In the genomic region with DNA sequence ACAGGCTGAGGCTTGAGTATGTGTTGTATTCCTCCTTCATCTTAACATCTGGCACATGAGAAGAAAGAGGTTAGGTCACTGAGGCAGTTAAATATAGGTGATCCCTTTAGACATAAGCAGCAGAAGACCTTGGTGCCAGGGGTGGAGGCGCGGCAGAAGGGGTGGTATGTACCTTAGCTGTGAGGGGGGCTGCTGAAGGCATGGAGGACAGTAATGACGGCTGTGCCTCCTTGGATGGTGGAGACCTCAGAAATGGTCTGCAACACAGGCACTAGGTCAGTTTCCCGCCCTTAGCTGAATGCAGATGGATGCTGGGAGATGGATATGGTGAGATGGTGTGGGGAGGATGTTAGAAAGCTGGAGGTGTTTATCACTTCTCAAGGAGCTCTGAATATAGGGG, we compare ENCODE assay signal across 1 cellular context.
TF ChIP-seq lines count a peak whose summit lies in the region.

No MANE protein-coding gene starts in this region.

TF ChIP-seq in WTC11, 78 proteins besides CTCF, POLR2A, EP300 and RAD21 (continued from another document):
- no peak for TF ChIP-seq FOXP4 (CRISPR knock-in tag; IDR thresholded peaks at IDR 0.05)
- no peak for TF ChIP-seq PRDM15 (CRISPR knock-in tag; IDR thresholded peaks at IDR 0.05)
- no peak for TF ChIP-seq ZNF416 (CRISPR knock-in tag; IDR thresholded peaks at IDR 0.05)
- TF ChIP-seq, protein P1, sequence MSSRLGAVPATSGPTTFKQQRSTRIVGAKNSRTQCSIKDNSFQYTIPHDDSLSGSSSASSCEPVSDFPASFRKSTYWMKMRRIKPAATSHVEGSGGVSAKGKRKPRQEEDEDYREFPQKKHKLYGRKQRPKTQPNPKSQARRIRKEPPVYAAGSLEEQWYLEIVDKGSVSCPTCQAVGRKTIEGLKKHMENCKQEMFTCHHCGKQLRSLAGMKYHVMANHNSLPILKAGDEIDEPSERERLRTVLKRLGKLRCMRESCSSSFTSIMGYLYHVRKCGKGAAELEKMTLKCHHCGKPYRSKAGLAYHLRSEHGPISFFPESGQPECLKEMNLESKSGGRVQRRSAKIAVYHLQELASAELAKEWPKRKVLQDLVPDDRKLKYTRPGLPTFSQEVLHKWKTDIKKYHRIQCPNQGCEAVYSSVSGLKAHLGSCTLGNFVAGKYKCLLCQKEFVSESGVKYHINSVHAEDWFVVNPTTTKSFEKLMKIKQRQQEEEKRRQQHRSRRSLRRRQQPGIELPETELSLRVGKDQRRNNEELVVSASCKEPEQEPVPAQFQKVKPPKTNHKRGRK (CRISPR knock-in tag; IDR thresholded peaks at IDR 0.05; ENCODE audit: borderline replicate concordance) = no peak
- TF ChIP-seq, protein P2, sequence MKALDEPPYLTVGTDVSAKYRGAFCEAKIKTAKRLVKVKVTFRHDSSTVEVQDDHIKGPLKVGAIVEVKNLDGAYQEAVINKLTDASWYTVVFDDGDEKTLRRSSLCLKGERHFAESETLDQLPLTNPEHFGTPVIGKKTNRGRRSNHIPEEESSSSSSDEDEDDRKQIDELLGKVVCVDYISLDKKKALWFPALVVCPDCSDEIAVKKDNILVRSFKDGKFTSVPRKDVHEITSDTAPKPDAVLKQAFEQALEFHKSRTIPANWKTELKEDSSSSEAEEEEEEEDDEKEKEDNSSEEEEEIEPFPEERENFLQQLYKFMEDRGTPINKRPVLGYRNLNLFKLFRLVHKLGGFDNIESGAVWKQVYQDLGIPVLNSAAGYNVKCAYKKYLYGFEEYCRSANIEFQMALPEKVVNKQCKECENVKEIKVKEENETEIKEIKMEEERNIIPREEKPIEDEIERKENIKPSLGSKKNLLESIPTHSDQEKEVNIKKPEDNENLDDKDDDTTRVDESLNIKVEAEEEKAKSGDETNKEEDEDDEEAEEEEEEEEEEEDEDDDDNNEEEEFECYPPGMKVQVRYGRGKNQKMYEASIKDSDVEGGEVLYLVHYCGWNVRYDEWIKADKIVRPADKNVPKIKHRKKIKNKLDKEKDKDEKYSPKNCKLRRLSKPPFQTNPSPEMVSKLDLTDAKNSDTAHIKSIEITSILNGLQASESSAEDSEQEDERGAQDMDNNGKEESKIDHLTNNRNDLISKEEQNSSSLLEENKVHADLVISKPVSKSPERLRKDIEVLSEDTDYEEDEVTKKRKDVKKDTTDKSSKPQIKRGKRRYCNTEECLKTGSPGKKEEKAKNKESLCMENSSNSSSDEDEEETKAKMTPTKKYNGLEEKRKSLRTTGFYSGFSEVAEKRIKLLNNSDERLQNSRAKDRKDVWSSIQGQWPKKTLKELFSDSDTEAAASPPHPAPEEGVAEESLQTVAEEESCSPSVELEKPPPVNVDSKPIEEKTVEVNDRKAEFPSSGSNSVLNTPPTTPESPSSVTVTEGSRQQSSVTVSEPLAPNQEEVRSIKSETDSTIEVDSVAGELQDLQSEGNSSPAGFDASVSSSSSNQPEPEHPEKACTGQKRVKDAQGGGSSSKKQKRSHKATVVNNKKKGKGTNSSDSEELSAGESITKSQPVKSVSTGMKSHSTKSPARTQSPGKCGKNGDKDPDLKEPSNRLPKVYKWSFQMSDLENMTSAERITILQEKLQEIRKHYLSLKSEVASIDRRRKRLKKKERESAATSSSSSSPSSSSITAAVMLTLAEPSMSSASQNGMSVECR (CRISPR knock-in tag; IDR thresholded peaks at IDR 0.05; ENCODE audit: borderline replicate concordance) = no peak
- TF ChIP-seq GTF2I (CRISPR knock-in tag; conservative IDR thresholded peaks at IDR 0.05) = no peak
- TF ChIP-seq SMAD3 (CRISPR knock-in tag; IDR thresholded peaks at IDR 0.05; ENCODE audit: borderline replicate concordance) = no peak
- no peak for TF ChIP-seq EMX1 (CRISPR knock-in tag; IDR thresholded peaks at IDR 0.05)
- TF ChIP-seq, protein P3, sequence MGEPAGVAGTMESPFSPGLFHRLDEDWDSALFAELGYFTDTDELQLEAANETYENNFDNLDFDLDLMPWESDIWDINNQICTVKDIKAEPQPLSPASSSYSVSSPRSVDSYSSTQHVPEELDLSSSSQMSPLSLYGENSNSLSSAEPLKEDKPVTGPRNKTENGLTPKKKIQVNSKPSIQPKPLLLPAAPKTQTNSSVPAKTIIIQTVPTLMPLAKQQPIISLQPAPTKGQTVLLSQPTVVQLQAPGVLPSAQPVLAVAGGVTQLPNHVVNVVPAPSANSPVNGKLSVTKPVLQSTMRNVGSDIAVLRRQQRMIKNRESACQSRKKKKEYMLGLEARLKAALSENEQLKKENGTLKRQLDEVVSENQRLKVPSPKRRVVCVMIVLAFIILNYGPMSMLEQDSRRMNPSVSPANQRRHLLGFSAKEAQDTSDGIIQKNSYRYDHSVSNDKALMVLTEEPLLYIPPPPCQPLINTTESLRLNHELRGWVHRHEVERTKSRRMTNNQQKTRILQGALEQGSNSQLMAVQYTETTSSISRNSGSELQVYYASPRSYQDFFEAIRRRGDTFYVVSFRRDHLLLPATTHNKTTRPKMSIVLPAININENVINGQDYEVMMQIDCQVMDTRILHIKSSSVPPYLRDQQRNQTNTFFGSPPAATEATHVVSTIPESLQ (CRISPR knock-in tag; IDR thresholded peaks at IDR 0.05) = no peak
- TF ChIP-seq MYBL2 (CRISPR knock-in tag; IDR thresholded peaks at IDR 0.05) = no peak
TF ChIP-seq in WTC11: peak in this region for 0.
